Comparison of ENCODE assay signal across 8 cellular contexts in genomic region chr1:38046884-38047602, GRCh38. TPM values are rescaled to one million over a fixed set of nuclear protein-coding genes. Genes with fewer than 3 reads are reported as not detected.
A peak's percentile ranks its signal among the peaks of the same experiment; 100 is the strongest.
DNase-seq lines count a peak whose midpoint lies in the region; ATAC-seq and TF ChIP-seq lines count a peak whose summit lies in the region.

No MANE protein-coding gene starts in this region.

- no peak for TF ChIP-seq CTCF in kidney epithelial cell (IDR thresholded peaks at IDR 0.05; ENCODE audit: insufficient read depth, low read length, poor library complexity, severe bottlenecking)

- DNase-seq in G401 (ENCODE audit: low spot score) (peak; percentile 50), NCI-H2029 (lab: John Stamatoyannopoulos, UW) (peak; percentile 93), cerebellar cortex (ENCODE audit: low spot score) (peak; percentile 42), kidney epithelial cell (ENCODE audit: low read depth) (no peak)
- DNase-seq in activated CD4-positive, alpha-beta T cell treated with anti-CD3 and anti-CD28 coated beads for 1 hour: peak; percentile 57
- DNase-seq in stimulated activated CD4-positive, alpha-beta T cell treated with anti-CD3 and anti-CD28 coated beads, Interleukin-15, amount 100 ng/mL, for 1 hour (ENCODE audit: low read depth in 1 of 2, low spot score in 1 of 2): peak; percentile 42 to 72

- peaks cover 67% of the 10 kb centered on the region for H3K27me3 ChIP-seq in kidney epithelial cell (ENCODE audit: control insufficient read depth, insufficient read depth, low read length)

- ATAC-seq in HG02571 (IDR thresholded peaks at IDR 0.05; ENCODE audit: unreplicated experiment): peak; percentile 63
- no peak for ATAC-seq in HG03565 (IDR thresholded peaks at IDR 0.05; ENCODE audit: unreplicated experiment)

- no peaks in the 10 kb centered on the region for H3K36me3 ChIP-seq in kidney epithelial cell (ENCODE audit: control insufficient read depth, insufficient read depth, low read length)

- in situ Hi-C loops in G401 (cut with HindIII; ENCODE audit: low sequenced_read_pairs): no loop called here

- H3K4me3 ChIP-seq in kidney epithelial cell (ENCODE audit: low read depth, low read length): peak overlapping the region; percentile 41

RNA-seq across cellular contexts. Expression of gene POU3F1, which starts 0.5 kb away (rescaled TPM):
- not detected in 2 replicates for total RNA-seq in G401 (2014; rRNA removed; shearing (Covaris generic))
- 0.08 TPM in 1 of 2 replicates, not detected in the other for total RNA-seq in kidney epithelial cell

RNA-seq across cellular contexts. Expression of gene UTP11, which starts 34.5 kb away (rescaled TPM):
- 60.5 and 134 TPM in 2 replicates for total RNA-seq in G401 (2014; rRNA removed; shearing (Covaris generic))
- 42.8 and 62.3 TPM in 2 replicates for total RNA-seq in kidney epithelial cell

RNA-seq across cellular contexts. Expression of gene FHL3, which starts 41.7 kb away (rescaled TPM):
- total RNA-seq in G401 (2014; rRNA removed; shearing (Covaris generic)): 7.9 and 10.0 TPM in 2 replicates
- total RNA-seq in kidney epithelial cell: 40.8 and 48.0 TPM in 2 replicates

RNA-seq across cellular contexts. Expression of gene SF3A3, which starts 57.2 kb away (rescaled TPM):
- total RNA-seq in G401 (2014; rRNA removed; shearing (Covaris generic)): 115 and 149 TPM in 2 replicates
- total RNA-seq in kidney epithelial cell: 50.7 and 79.6 TPM in 2 replicates
